Comparison of ENCODE assay signal across 12 cellular contexts in the genomic region with DNA sequence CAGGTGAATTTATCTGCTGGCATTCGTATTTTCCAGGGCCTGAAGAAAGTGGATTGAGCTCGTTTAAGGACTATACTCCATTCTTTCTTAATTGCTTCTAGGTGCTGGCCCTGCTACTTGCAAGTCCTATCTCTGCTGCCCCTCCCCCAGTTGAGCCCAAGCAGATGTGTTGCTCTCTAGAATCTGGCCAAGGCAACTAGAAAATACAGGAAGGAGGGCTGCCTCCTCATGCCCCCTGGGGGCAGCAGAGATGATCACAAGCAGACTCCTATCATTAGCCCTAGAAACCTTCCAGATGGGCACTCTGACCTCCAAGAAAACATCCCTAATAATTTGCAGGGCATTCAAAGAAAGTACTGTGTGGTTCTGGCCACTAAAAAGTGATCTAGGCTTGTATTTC.
A peak's percentile ranks its signal among the peaks of the same experiment; 100 is the strongest.
DNase-seq lines count a peak whose midpoint lies in the region; ATAC-seq and TF ChIP-seq lines count a peak whose summit lies in the region.
"Had no signal": no experiment of that assay in that cellular context is flagged by ENCODE, and none has a peak within 500 bp of the region (broad histone marks: within the 10 kb centered on the region; RNA-seq: fewer than 3 reads in every experiment).

No MANE protein-coding gene starts in this region.

- POLR2A ChIA-PET in CD4-positive, alpha-beta T cell (lab: Charles Lee): no interaction called here
- POLR2A ChIA-PET in activated CD4-positive, alpha-beta memory T cell treated with anti-CD3 and anti-CD28 coated beads for 36 hours (lab: Charles Lee): no interaction called here

- H3K4me3 ChIP-seq in AG09309 (ENCODE audit: control insufficient read depth, low read depth, low read length) (no peak overlapping the region), fibroblast of pulmonary artery (replicated peaks; ENCODE audit: low read depth, low read length) (no peak overlapping the region)
- H3K4me3 ChIP-seq: esophagus muscularis mucosa, GM23248 had no signal

- no peaks in the 10 kb centered on the region for H3K36me3 Mint-ChIP-seq in CD4-positive, alpha-beta T cell (ENCODE audit: low read depth)
- no peaks in the 10 kb centered on the region for H3K36me3 Mint-ChIP-seq in activated T-cell treated with anti-CD3 and anti-CD28 coated beads, Interleukin-2, amount 50 U/mL, for 24 hours (ENCODE audit: low read depth)
- no peaks in the 10 kb centered on the region for H3K36me3 Mint-ChIP-seq in activated CD4-positive, alpha-beta memory T cell treated with anti-CD3 and anti-CD28 coated beads for 36 hours

- H3K4me3 Mint-ChIP-seq in CD4-positive, alpha-beta T cell: no peak overlapping the region
- H3K4me3 Mint-ChIP-seq in activated T-cell treated with anti-CD3 and anti-CD28 coated beads, Interleukin-2, amount 50 U/mL, for 24 hours: no peak overlapping the region
- H3K4me3 Mint-ChIP-seq in activated CD4-positive, alpha-beta memory T cell treated with anti-CD3 and anti-CD28 coated beads for 36 hours: no peak overlapping the region

- CTCF ChIA-PET in CD4-positive, alpha-beta T cell (lab: Charles Lee): no interaction called here
- CTCF ChIA-PET in activated CD4-positive, alpha-beta memory T cell treated with anti-CD3 and anti-CD28 coated beads for 36 hours (lab: Charles Lee): no interaction called here

- TF ChIP-seq CTCF in AG09309 (IDR thresholded peaks at IDR 0.05; ENCODE audit: control insufficient read depth, insufficient read depth, low read depth, low read length, missing control alignments): peak; percentile 4
- peak; percentile 29 for TF ChIP-seq CTCF in fibroblast of pulmonary artery (IDR thresholded peaks at IDR 0.05; ENCODE audit: low read length, missing control alignments)
- TF ChIP-seq CTCF in CD4-positive, alpha-beta T cell (IDR thresholded peaks at IDR 0.05): no peak

- no peaks in the 10 kb centered on the region for H3K9me3 Mint-ChIP-seq in CD4-positive, alpha-beta T cell
- H3K9me3 Mint-ChIP-seq in activated T-cell treated with anti-CD3 and anti-CD28 coated beads, Interleukin-2, amount 50 U/mL, for 24 hours: no peaks in the 10 kb centered on the region
- H3K9me3 Mint-ChIP-seq in activated CD4-positive, alpha-beta memory T cell treated with anti-CD3 and anti-CD28 coated beads for 36 hours: no peaks in the 10 kb centered on the region

- no peaks in the 10 kb centered on the region for H3K27me3 Mint-ChIP-seq in CD4-positive, alpha-beta T cell
- no peaks in the 10 kb centered on the region for H3K27me3 Mint-ChIP-seq in activated T-cell treated with anti-CD3 and anti-CD28 coated beads, Interleukin-2, amount 50 U/mL, for 24 hours
- H3K27me3 Mint-ChIP-seq in activated CD4-positive, alpha-beta memory T cell treated with anti-CD3 and anti-CD28 coated beads for 36 hours: no peaks in the 10 kb centered on the region

- peak; percentile 45 for ATAC-seq in GM19351 (IDR thresholded peaks at IDR 0.05; ENCODE audit: unreplicated experiment)
- no peak for ATAC-seq in CD4-positive, alpha-beta T cell (ENCODE audit: poor library complexity)

- no peaks in the 10 kb centered on the region for H3K4me1 Mint-ChIP-seq in CD4-positive, alpha-beta T cell (ENCODE audit: low read depth)
- no peaks in the 10 kb centered on the region for H3K4me1 Mint-ChIP-seq in activated T-cell treated with anti-CD3 and anti-CD28 coated beads, Interleukin-2, amount 50 U/mL, for 24 hours (ENCODE audit: low read depth)
- H3K4me1 Mint-ChIP-seq in activated CD4-positive, alpha-beta memory T cell treated with anti-CD3 and anti-CD28 coated beads for 36 hours (ENCODE audit: low read depth): no peaks in the 10 kb centered on the region

- no peaks in the 10 kb centered on the region for H3K27me3 ChIP-seq in CD4-positive, alpha-beta T cell (ENCODE audit: control insufficient read depth, insufficient read depth, low read length)
- H3K27me3 ChIP-seq: esophagus muscularis mucosa had no signal

- DNase-seq in AG09309 (ENCODE audit: low read depth) (no peak), OCI-M1 (lab: John Stamatoyannopoulos, UW) (peak; percentile 7), fibroblast of pulmonary artery (ENCODE audit: low read depth) (no peak), KG1 (lab: John Stamatoyannopoulos, UW) (no peak)
- no peak for DNase-seq in CD4-positive, alpha-beta T cell
- DNase-seq in activated T-cell treated with anti-CD3 and anti-CD28 coated beads, Interleukin-2, amount 50 U/mL, for 24 hours: no peak
- no peak for DNase-seq in activated CD4-positive, alpha-beta memory T cell treated with anti-CD3 and anti-CD28 coated beads for 36 hours
- DNase-seq: activated gamma-delta T cell treated with Interleukin-2 at 50 U/mL for 16 hours; GM23248; stimulated activated CD4-positive, alpha-beta T cell treated with anti-CD3 and anti-CD28 coated beads, Interleukin-2, amount 100 ng/mL, for 48 hours had no signal

- no peak overlapping the region for H3K27ac Mint-ChIP-seq in CD4-positive, alpha-beta T cell
- no peak overlapping the region for H3K27ac Mint-ChIP-seq in activated T-cell treated with anti-CD3 and anti-CD28 coated beads, Interleukin-2, amount 50 U/mL, for 24 hours
- H3K27ac Mint-ChIP-seq in activated CD4-positive, alpha-beta memory T cell treated with anti-CD3 and anti-CD28 coated beads for 36 hours: no peak overlapping the region

- intact Hi-C loops in CD4-positive, alpha-beta T cell (cut with DNase I, micrococcal nuclease): no loop called here
- intact Hi-C loops in activated CD4-positive, alpha-beta memory T cell treated with anti-CD3 and anti-CD28 coated beads for 36 hours (cut with micrococcal nuclease): no loop called here

- no peak overlapping the region for H3K27ac ChIP-seq in CD4-positive, alpha-beta T cell (ENCODE audit: low read depth, low read length)
- H3K27ac ChIP-seq: esophagus muscularis mucosa, GM23248 had no signal

- H3K9me3 ChIP-seq in CD4-positive, alpha-beta T cell (ENCODE audit: control insufficient read depth, low read length): no peaks in the 10 kb centered on the region
- H3K9me3 ChIP-seq: esophagus muscularis mucosa had no signal
